Comparison of ENCODE assay signal across 26 cellular contexts in genomic region chrX:88940904-88941303, GRCh38.
"Had no signal": no experiment of that assay in that cellular context is flagged by ENCODE, and none has a peak within 500 bp of the region (broad histone marks: within the 10 kb centered on the region; RNA-seq: fewer than 3 reads in every experiment).

No MANE protein-coding gene starts in this region.

- H3K9me3 ChIP-seq: left lung, lower lobe of right lung, neutrophil, right atrium auricular region, right lobe of liver, tibial nerve, uterus had no signal

- H3K4me3 ChIP-seq: left lung, lower lobe of right lung, right atrium auricular region, right lobe of liver, smooth muscle cell, tibial nerve, uterus had no signal

- H3K4me2 ChIP-seq: smooth muscle cell had no signal

- H3K27ac ChIP-seq: left lung, lower lobe of right lung, neutrophil, parathyroid adenoma, right atrium auricular region, right lobe of liver, tibial nerve, uterus had no signal

- H3K4me1 ChIP-seq: left lung, lower lobe of right lung, parathyroid adenoma, right atrium auricular region, right lobe of liver, tibial nerve, uterus had no signal

- ATAC-seq: left colon; left lung; lower lobe of right lung; naive thymus-derived CD8-positive, alpha-beta T cell; right lobe of liver; stimulated activated memory B cell treated with anti-CD40 and anti-IgM and Interleukin-4, amounts not matched to agents 10 μg/mL and 1 μg/mL and 100 μg/mL, for 72 hours; stimulated activated naive CD8-positive, alpha-beta T cell treated with anti-CD3 and anti-CD28 coated beads, Interleukin-15, amount 100 ng/mL, for 72 hours had no signal

- H3K36me3 ChIP-seq: left lung, lower lobe of right lung, neutrophil, right atrium auricular region, right lobe of liver, tibial nerve, uterus had no signal

- DNase-seq: hippocampal formation; immature natural killer cell; kidney; left colon; left lung; lower lobe of right lung; mammary epithelial cell; mesenchymal stem cell; naive thymus-derived CD8-positive, alpha-beta T cell; occipital lobe; right lobe of liver; stimulated activated CD4-positive, alpha-beta T cell treated with anti-CD3 and anti-CD28 coated beads, Interleukin-1b, Interleukin-23, amount 100 ng/mL, for 48 hours; stimulated activated CD4-positive, alpha-beta T cell treated with anti-CD3 and anti-CD28 coated beads, Interleukin-2, amount 100 ng/mL, for 48 hours; stimulated activated CD4-positive, alpha-beta T cell treated with anti-CD3 and anti-CD28 coated beads, Interleukin-4, amount 100 ng/mL, for 4 hours; stimulated activated CD8-positive, alpha-beta memory T cell treated with anti-CD3 and anti-CD28 coated beads, Interleukin-4, amount 100 ng/mL, for 48 hours; stimulated activated naive CD4-positive, alpha-beta T cell treated with Interleukin-2 at 50 U/mL for 16 hours; stimulated activated naive CD8-positive, alpha-beta T cell treated with anti-CD3 and anti-CD28 coated beads, Interleukin-15, amount 100 ng/mL, for 72 hours; substantia nigra; uterus had no signal

- H3K79me2 ChIP-seq: parathyroid adenoma had no signal

- H3K27me3 ChIP-seq: left lung, neutrophil, right atrium auricular region, right lobe of liver, uterus had no signal

- H2AFZ ChIP-seq: parathyroid adenoma had no signal

- FAIRE-seq: islet of Langerhans, kidney had no signal
